Comparison of ENCODE assay signal across 7 cellular contexts in the genomic region with DNA sequence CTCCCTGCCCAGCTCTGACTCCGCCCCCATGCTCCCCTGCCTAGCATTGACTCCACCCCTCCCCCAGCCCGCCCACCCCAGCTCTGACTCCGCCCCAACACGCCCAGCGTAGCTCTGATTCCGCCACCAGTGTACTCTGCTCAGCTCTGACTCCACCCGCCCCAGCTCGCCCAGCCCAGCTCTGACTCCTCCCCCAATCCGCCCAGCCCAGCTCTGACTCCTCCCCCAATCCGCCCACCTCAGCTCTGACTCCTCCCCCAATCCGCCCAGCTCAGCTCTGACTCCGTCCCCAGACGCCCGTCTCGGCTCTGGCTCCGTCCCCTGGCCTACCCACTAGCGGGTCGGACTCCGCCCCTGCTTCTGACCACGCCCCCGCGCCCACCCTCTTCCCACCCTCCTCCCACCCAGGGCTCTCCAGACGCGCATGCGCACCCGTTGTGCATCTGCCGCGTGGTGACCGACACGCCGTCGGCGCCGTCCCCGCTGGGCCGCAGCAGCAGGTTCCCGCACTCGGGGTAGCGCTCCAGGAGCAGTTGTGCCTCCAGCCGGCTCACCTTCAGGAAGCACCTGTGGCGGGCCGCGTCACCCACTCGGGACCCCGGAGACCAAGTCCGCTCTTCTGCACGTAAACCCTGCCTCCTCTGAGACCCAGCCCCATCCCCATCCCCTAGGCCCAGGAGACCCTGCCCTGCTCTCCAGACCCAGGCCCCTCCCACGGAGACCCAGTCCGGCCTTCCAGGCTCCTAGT. TPM values are rescaled to one million over a fixed set of nuclear protein-coding genes. Genes with fewer than 3 reads are reported as not detected.
DNase-seq lines count a peak whose midpoint lies in the region; ATAC-seq and TF ChIP-seq lines count a peak whose summit lies in the region.

No MANE protein-coding gene starts in this region.

- peak overlapping the region; percentile 79 for H3K27ac Mint-ChIP-seq in activated T-cell treated with anti-CD3 and anti-CD28 coated beads, Interleukin-2, amount 50 U/mL, for 72 hours
- no peak overlapping the region for H3K27ac Mint-ChIP-seq in nephron progenitor cell
- H3K27ac Mint-ChIP-seq in stimulated activated naive B cell treated with anti-CD40 and anti-IgM and Interleukin-4, amounts not matched to agents 10 μg/mL and 1 μg/mL and 100 μg/mL, for 72 hours: peak overlapping the region; percentile 94

- no peaks in the 10 kb centered on the region for H3K9me3 Mint-ChIP-seq in activated T-cell treated with anti-CD3 and anti-CD28 coated beads, Interleukin-2, amount 50 U/mL, for 72 hours
- H3K9me3 Mint-ChIP-seq in nephron progenitor cell: no peaks in the 10 kb centered on the region
- H3K9me3 Mint-ChIP-seq in stimulated activated naive B cell treated with anti-CD40 and anti-IgM and Interleukin-4, amounts not matched to agents 10 μg/mL and 1 μg/mL and 100 μg/mL, for 72 hours: peaks cover 3 to 6% of the 10 kb centered on the region in 2 donors

- DNase-seq in NOMO-1 treated with dmso at 0.1 percent for 144 hours (lab: John Stamatoyannopoulos, UW; ENCODE audit: unreplicated experiment): peak; percentile 93
- peak; percentile 93 to 97 for DNase-seq in activated T-cell treated with anti-CD3 and anti-CD28 coated beads, Interleukin-2, amount 50 U/mL, for 72 hours
- DNase-seq in fibroblast of peridontal ligament (ENCODE audit: extremely low read depth): peak; percentile 80
- DNase-seq in nephron progenitor cell: peak; percentile 100
- peak; percentile 92 for DNase-seq in stimulated activated naive B cell treated with anti-CD40 and anti-IgM and Interleukin-4, amounts not matched to agents 10 μg/mL and 1 μg/mL and 100 μg/mL, for 72 hours

- no peaks in the 10 kb centered on the region for H3K36me3 Mint-ChIP-seq in activated T-cell treated with anti-CD3 and anti-CD28 coated beads, Interleukin-2, amount 50 U/mL, for 72 hours (ENCODE audit: insufficient read depth in 2 of 2)
- H3K36me3 Mint-ChIP-seq in nephron progenitor cell (ENCODE audit: low read depth): peaks cover 4% of the 10 kb centered on the region
- H3K36me3 Mint-ChIP-seq in stimulated activated naive B cell treated with anti-CD40 and anti-IgM and Interleukin-4, amounts not matched to agents 10 μg/mL and 1 μg/mL and 100 μg/mL, for 72 hours: peaks cover 2 to 13% of the 10 kb centered on the region in 2 donors

- peaks cover 5% of the 10 kb centered on the region for H3K27me3 Mint-ChIP-seq in activated T-cell treated with anti-CD3 and anti-CD28 coated beads, Interleukin-2, amount 50 U/mL, for 72 hours (ENCODE audit: low read depth)
- H3K27me3 Mint-ChIP-seq in nephron progenitor cell (ENCODE audit: low read depth, poor library complexity): peaks cover 32% of the 10 kb centered on the region
- H3K27me3 Mint-ChIP-seq in stimulated activated naive B cell treated with anti-CD40 and anti-IgM and Interleukin-4, amounts not matched to agents 10 μg/mL and 1 μg/mL and 100 μg/mL, for 72 hours: peaks cover 12 to 33% of the 10 kb centered on the region in 2 donors

- TF ChIP-seq CTCF in nephron progenitor cell (IDR thresholded peaks at IDR 0.05): no peak

- peaks cover 29% of the 10 kb centered on the region for H3K4me1 Mint-ChIP-seq in activated T-cell treated with anti-CD3 and anti-CD28 coated beads, Interleukin-2, amount 50 U/mL, for 72 hours (ENCODE audit: low read depth)
- H3K4me1 Mint-ChIP-seq in nephron progenitor cell: peaks cover 19% of the 10 kb centered on the region
- peaks cover 27 to 36% of the 10 kb centered on the region in 2 donors for H3K4me1 Mint-ChIP-seq in stimulated activated naive B cell treated with anti-CD40 and anti-IgM and Interleukin-4, amounts not matched to agents 10 μg/mL and 1 μg/mL and 100 μg/mL, for 72 hours

- ATAC-seq in GM18867 (IDR thresholded peaks at IDR 0.05; ENCODE audit: unreplicated experiment) (peak; percentile 78), HG03060 (IDR thresholded peaks at IDR 0.05; ENCODE audit: low read depth, unreplicated experiment) (peak; percentile 59)
- peak; percentile 87 to 93 for ATAC-seq in activated T-cell treated with anti-CD3 and anti-CD28 coated beads, Interleukin-2, amount 50 U/mL, for 72 hours (replicated peaks in 1 of 2)
- peak; percentile 87 to 93 for ATAC-seq in stimulated activated naive B cell treated with anti-CD40 and anti-IgM and Interleukin-4, amounts not matched to agents 10 μg/mL and 1 μg/mL and 100 μg/mL, for 72 hours (replicated peaks)

- H3K4me3 Mint-ChIP-seq in activated T-cell treated with anti-CD3 and anti-CD28 coated beads, Interleukin-2, amount 50 U/mL, for 72 hours: peak overlapping the region; percentile 86 to 91
- peak overlapping the region; percentile 78 for H3K4me3 Mint-ChIP-seq in nephron progenitor cell
- peak overlapping the region; percentile 85 to 87 for H3K4me3 Mint-ChIP-seq in stimulated activated naive B cell treated with anti-CD40 and anti-IgM and Interleukin-4, amounts not matched to agents 10 μg/mL and 1 μg/mL and 100 μg/mL, for 72 hours

RNA-seq across cellular contexts. Expression of gene STAP2, which starts 10.2 kb away (rescaled TPM):
- 10 to 100 TPM in 1 of 2 donors, 1 to 10 TPM in 1; 8.3 to 10.0 TPM for total RNA-seq in activated T-cell treated with anti-CD3 and anti-CD28 coated beads, Interleukin-2, amount 50 U/mL, for 72 hours

RNA-seq across cellular contexts. Expression of gene MPND, which starts 14.9 kb away (rescaled TPM):
- 10 to 100 TPM in 1 of 2 donors, 1 to 10 TPM in 1; 9.7 to 10.3 TPM for total RNA-seq in activated T-cell treated with anti-CD3 and anti-CD28 coated beads, Interleukin-2, amount 50 U/mL, for 72 hours

RNA-seq across cellular contexts. Expression of gene FSD1, which starts 24.0 kb away (rescaled TPM):
- total RNA-seq in activated T-cell treated with anti-CD3 and anti-CD28 coated beads, Interleukin-2, amount 50 U/mL, for 72 hours: 10 to 100 TPM; 17.1 to 22.8 TPM

RNA-seq across cellular contexts. Expression of gene TMIGD2, which starts 26.2 kb away (rescaled TPM):
- 10 to 100 TPM; 19.8 to 29.1 TPM for total RNA-seq in activated T-cell treated with anti-CD3 and anti-CD28 coated beads, Interleukin-2, amount 50 U/mL, for 72 hours

RNA-seq across cellular contexts. Expression of gene SHD, which starts 49.4 kb away (rescaled TPM):
- total RNA-seq in activated T-cell treated with anti-CD3 and anti-CD28 coated beads, Interleukin-2, amount 50 U/mL, for 72 hours: not detected

Comparison
In these comparisons a context has a peak if more than half of its experiments do, and no peak if none do; other contexts are left out.
1. Peak in every context shown above with its lines: DNase-seq and ATAC-seq.